9 cellular contexts compared by ENCODE assay signal in the genomic region with DNA sequence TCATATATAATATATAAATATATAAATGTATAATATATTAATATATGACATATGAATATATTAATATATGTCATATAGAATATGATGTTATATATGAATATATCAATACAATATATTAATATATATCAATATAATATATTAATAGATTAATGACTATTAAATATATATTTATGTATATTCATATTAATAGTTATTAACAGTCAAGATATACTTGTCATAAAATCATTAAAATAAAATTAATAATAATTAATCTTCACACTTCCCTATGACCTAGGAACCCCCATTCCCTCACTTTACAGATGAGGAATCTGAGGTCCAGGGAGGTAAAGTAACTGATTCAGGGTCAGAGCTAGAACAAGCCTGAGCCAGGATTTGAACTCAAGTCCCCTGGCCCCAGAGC.
"Had no signal": no experiment of that assay in that cellular context is flagged by ENCODE, and none has a peak within 500 bp of the region (broad histone marks: within the 10 kb centered on the region; RNA-seq: fewer than 3 reads in every experiment).

No MANE protein-coding gene starts in this region.

- H3K9me3 Mint-ChIP-seq: HFFc6, IgD-negative memory B cell had no signal

- H3K36me3 ChIP-seq: HAP-1 had no signal

- H3K27ac Mint-ChIP-seq: HFFc6, IgD-negative memory B cell had no signal

- H3K4me1 ChIP-seq: HAP-1 had no signal

- H3K9ac ChIP-seq: GM23248 had no signal

- H3K9me3 ChIP-seq: HAP-1 had no signal

- ATAC-seq: HCT116, HepG2 had no signal

- H3K36me3 Mint-ChIP-seq: IgD-negative memory B cell had no signal

- FAIRE-seq: HepG2 had no signal

- H3K4me1 Mint-ChIP-seq: IgD-negative memory B cell had no signal

- H2AFZ ChIP-seq: GM23248 had no signal

- DNase-seq: GM23248, GOT3, H7, HFFc6 had no signal

- H3K4me3 ChIP-seq: GM23248, HAP-1 had no signal

- H3K27ac ChIP-seq: GM23248, HL-60 had no signal

- H3K4me3 Mint-ChIP-seq: HFFc6, IgD-negative memory B cell had no signal
